8 cellular contexts compared by ENCODE assay signal in the genomic region with DNA sequence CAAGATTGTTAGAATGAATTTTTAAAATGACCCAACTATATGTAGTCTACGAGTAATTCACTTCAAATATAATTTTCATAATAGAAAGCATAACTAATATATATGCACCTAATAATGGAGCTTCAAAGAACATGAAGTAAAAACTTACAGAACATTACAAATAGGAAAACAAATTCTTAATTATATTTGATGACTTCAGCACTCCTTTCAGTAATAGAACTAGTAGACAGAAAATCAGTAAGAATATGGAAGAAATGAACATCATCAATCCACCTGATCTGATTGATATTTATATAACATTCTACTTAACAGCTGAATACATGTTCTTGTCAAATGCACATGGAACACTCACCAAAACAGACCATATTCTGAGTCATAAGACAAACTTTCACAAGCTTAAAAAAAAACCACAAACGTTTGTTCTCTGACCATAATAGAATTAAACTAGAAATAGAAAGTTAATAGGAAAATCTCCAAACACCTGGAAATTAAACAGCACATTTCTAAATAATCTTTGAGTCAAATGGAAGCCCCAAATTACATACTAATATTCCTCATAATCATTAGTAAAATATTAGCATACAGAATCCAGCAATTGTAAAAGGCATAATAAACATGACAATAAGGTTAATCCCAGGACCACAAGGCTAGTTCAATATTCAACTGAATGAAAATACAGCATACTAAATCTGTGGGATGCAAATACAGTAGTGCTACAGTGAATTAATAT. TPM values are rescaled to one million over a fixed set of nuclear protein-coding genes. Genes with fewer than 3 reads are reported as not detected.
A peak's percentile ranks its signal among the peaks of the same experiment; 100 is the strongest.
DNase-seq lines count a peak whose midpoint lies in the region; ATAC-seq, FAIRE-seq and TF ChIP-seq lines count a peak whose summit lies in the region.

No MANE protein-coding gene starts in this region.

- TF ChIP-seq EP300 in gastroesophageal sphincter (IDR thresholded peaks at IDR 0.05), result no peak

- H3K4me3 ChIP-seq in kidney (ENCODE audit: low read length in 2 of 2), result no peak overlapping the region
- H3K4me3 ChIP-seq in gastroesophageal sphincter, result no peak overlapping the region
- no peak overlapping the region for H3K4me3 ChIP-seq in hepatocyte
- H3K4me3 ChIP-seq in neuronal stem cell (ENCODE audit: low read length in 2 of 2), result no peak overlapping the region

- H3K36me3 ChIP-seq in kidney (ENCODE audit: control insufficient read depth in 1 of 2, insufficient read depth in 2 of 2, low read length in 2 of 2), result no peaks in the 10 kb centered on the region
- H3K36me3 ChIP-seq in gastroesophageal sphincter, result no peaks in the 10 kb centered on the region
- no peaks in the 10 kb centered on the region for H3K36me3 ChIP-seq in hepatocyte (replicated peaks; ENCODE audit: insufficient read depth, low read depth)
- H3K36me3 ChIP-seq in neuronal stem cell (replicated peaks in 1 of 2; ENCODE audit: control insufficient read depth in 2 of 2, insufficient read depth in 2 of 2, low read length in 2 of 2), result peaks cover 0 to 2% of the 10 kb centered on the region in 2 donors

- H3K4me1 ChIP-seq in kidney (ENCODE audit: control insufficient read depth in 1 of 2, insufficient read depth in 1 of 2, low read depth in 1 of 2, low read length in 2 of 2), result peaks cover 2 to 15% of the 10 kb centered on the region in 2 donors
- peaks cover 0 to 47% (median 0%) of the 10 kb centered on the region in 3 donors for H3K4me1 ChIP-seq in gastroesophageal sphincter
- H3K4me1 ChIP-seq in hepatocyte (ENCODE audit: insufficient read depth), result no peaks in the 10 kb centered on the region
- no peaks in the 10 kb centered on the region for H3K4me1 ChIP-seq in neuronal stem cell (ENCODE audit: control insufficient read depth in 2 of 2, insufficient read depth in 1 of 2, low read depth in 1 of 2, low read length in 2 of 2)

- no peaks in the 10 kb centered on the region for H3K27me3 Mint-ChIP-seq in mesothelial cell of epicardium (ENCODE audit: low read depth)

- intact Hi-C loops in kidney (cut with DNase I), result no loop called here

- 43 to 45% methylated on average over 2 of the region's 2 CpGs for WGBS in gastroesophageal sphincter (ENCODE audit: low coverage in 1 of 2), 2 donors
- 63% methylated on average over 2 of the region's 2 CpGs for WGBS in hepatocyte (ENCODE audit: low lambda C conversion rate, missing lambda C conversion rate)
- WGBS in neuronal stem cell (ENCODE audit: extremely low coverage in 2 of 2, insufficient read length in 2 of 2, insufficient replicate concordance in 1 of 2), 2 donors, result no CpG with 5 or more reads among the region's 2 CpGs

- H3K4me3 Mint-ChIP-seq in mesothelial cell of epicardium, result no peak overlapping the region

- no peak for TF ChIP-seq CTCF in kidney (IDR thresholded peaks at IDR 0.05; ENCODE audit: borderline replicate concordance, extremely low read depth, insufficient read depth)
- no peak for TF ChIP-seq CTCF in gastroesophageal sphincter (IDR thresholded peaks at IDR 0.05)
- no peak for TF ChIP-seq CTCF in hepatocyte (IDR thresholded peaks at IDR 0.05; ENCODE audit: poor library complexity)
- TF ChIP-seq CTCF in mesothelial cell of epicardium (IDR thresholded peaks at IDR 0.05; ENCODE audit: unreplicated experiment), result no peak

- H3K27me3 ChIP-seq in gastroesophageal sphincter (no peaks in the 10 kb centered on the region), hepatocyte (no peaks in the 10 kb centered on the region), neuronal stem cell (ENCODE audit: control insufficient read depth in 3 of 3, insufficient read depth in 3 of 3, low read depth in 1 of 3, low read length in 3 of 3) (no peaks in the 10 kb centered on the region)

- peak; percentile 61 for DNase-seq in NCI-H226
- DNase-seq in kidney, result no peak
- no peak for DNase-seq in hepatocyte (ENCODE audit: low spot score)
- DNase-seq in mesothelial cell of epicardium (ENCODE audit: low spot score in 2 of 2, unreplicated experiment in 2 of 2), result no peak
- no peak for DNase-seq in neuronal stem cell (ENCODE audit: low spot score)

- H2BK120ac ChIP-seq in neuronal stem cell (ENCODE audit: low read depth, low read length), result no peak overlapping the region

- H2BK5ac ChIP-seq in neuronal stem cell (ENCODE audit: low read length), result no peak overlapping the region

- H3K14ac ChIP-seq in neuronal stem cell (ENCODE audit: low read length), result no peak overlapping the region

- no peak overlapping the region for H4K91ac ChIP-seq in neuronal stem cell (ENCODE audit: low read depth, low read length, poor library complexity)

- peaks cover 10% of the 10 kb centered on the region for H4K20me1 ChIP-seq in hepatocyte (ENCODE audit: insufficient read depth, poor library complexity, severe bottlenecking)

- peaks cover 27% of the 10 kb centered on the region for H3K9me3 Mint-ChIP-seq in mesothelial cell of epicardium

- H2AFZ ChIP-seq in hepatocyte, result no peak overlapping the region
- no peak overlapping the region for H2AFZ ChIP-seq in neuronal stem cell (ENCODE audit: low read length)

- H4K8ac ChIP-seq in neuronal stem cell (ENCODE audit: low read depth, low read length), result no peak overlapping the region

- no peaks in the 10 kb centered on the region for H3K4me1 Mint-ChIP-seq in mesothelial cell of epicardium

- peaks cover 7% of the 10 kb centered on the region for H3K79me1 ChIP-seq in neuronal stem cell (ENCODE audit: low read depth, low read length)

- no peaks in the 10 kb centered on the region for H3K9me2 ChIP-seq in hepatocyte (replicated peaks; ENCODE audit: insufficient read depth)

- no peak overlapping the region for H2BK15ac ChIP-seq in neuronal stem cell (ENCODE audit: low read length)

- peak; percentile 41 for FAIRE-seq in kidney (lab: Jason Lieb, UNC)

- H3K27ac ChIP-seq in kidney (ENCODE audit: low read depth in 2 of 2, low read length in 2 of 2) (no peak overlapping the region), gastroesophageal sphincter (no peak overlapping the region), hepatocyte (no peak overlapping the region), neuronal stem cell (replicated peaks; ENCODE audit: low read length) (no peak overlapping the region)

- ATAC-seq in GM18502 (IDR thresholded peaks at IDR 0.05; ENCODE audit: poor library complexity, unreplicated experiment) (peak; percentile 92), HG02623 (IDR thresholded peaks at IDR 0.05; ENCODE audit: unreplicated experiment) (peak; percentile 68), gastroesophageal sphincter (no peak)

- no peak overlapping the region for H3K18ac ChIP-seq in neuronal stem cell (ENCODE audit: low read length)

- no peak overlapping the region for H3K4me2 ChIP-seq in hepatocyte
- no peak overlapping the region for H3K4me2 ChIP-seq in neuronal stem cell (ENCODE audit: insufficient read depth, low read length, poor library complexity, severe bottlenecking)

- peaks cover 28% of the 10 kb centered on the region for H3K36me3 Mint-ChIP-seq in mesothelial cell of epicardium

- H3K9me3 ChIP-seq in kidney (ENCODE audit: control insufficient read depth in 1 of 2, low read length in 2 of 2) (no peaks in the 10 kb centered on the region), gastroesophageal sphincter (no peaks in the 10 kb centered on the region), hepatocyte (ENCODE audit: low read depth) (no peaks in the 10 kb centered on the region), neuronal stem cell (replicated peaks in 1 of 2; ENCODE audit: control insufficient read depth in 2 of 2, insufficient read depth in 1 of 2, low read depth in 1 of 2, low read length in 2 of 2) (peaks cover 0 to 20% of the 10 kb centered on the region in 2 donors)

- H2BK12ac ChIP-seq in neuronal stem cell (ENCODE audit: low read length), result no peak overlapping the region

- no peak overlapping the region for H3K27ac Mint-ChIP-seq in mesothelial cell of epicardium

- H2AK5ac ChIP-seq in neuronal stem cell (ENCODE audit: low read depth, low read length), result no peak overlapping the region

- no peak overlapping the region for H3K4ac ChIP-seq in neuronal stem cell (ENCODE audit: low read length)

- H3K9ac ChIP-seq in kidney (ENCODE audit: low read length in 2 of 2) (no peak overlapping the region), neuronal stem cell (ENCODE audit: low read depth, low read length, poor library complexity) (no peak overlapping the region)

- peaks cover 100% of the 10 kb centered on the region for H3K79me2 ChIP-seq in hepatocyte

- no peak for TF ChIP-seq POLR2A in gastroesophageal sphincter (IDR thresholded peaks at IDR 0.05)

- no peak overlapping the region for H3K23ac ChIP-seq in neuronal stem cell (ENCODE audit: low read depth, low read length, poor library complexity)

RNA-seq across cellular contexts. Expression of a gene that starts 48.0 kb away (rescaled TPM):
- total RNA-seq in kidney (43.9 TPM), gastroesophageal sphincter (10 to 100 TPM; 33.1 to 56.0 (median 44.8) TPM), hepatocyte (38.5 and 42.0 TPM in 2 replicates), mesothelial cell of epicardium (43.6 to 44.8 TPM (median 44.6 TPM) in 3 replicates)
- polyA plus RNA-seq in kidney (ENCODE audit: insufficient read depth, low read depth, low replicate concordance) (8.0 TPM), hepatocyte (14.0 and 16.4 TPM in 2 replicates)
- polyA plus RNA-seq in neuronal stem cell (2013, experiment 1 of 2), result 12.3 TPM
- 13.1 TPM for polyA plus RNA-seq in neuronal stem cell (2013, experiment 2 of 2)
